Comparison of ENCODE assay signal across 18 cellular contexts in the genomic region with DNA sequence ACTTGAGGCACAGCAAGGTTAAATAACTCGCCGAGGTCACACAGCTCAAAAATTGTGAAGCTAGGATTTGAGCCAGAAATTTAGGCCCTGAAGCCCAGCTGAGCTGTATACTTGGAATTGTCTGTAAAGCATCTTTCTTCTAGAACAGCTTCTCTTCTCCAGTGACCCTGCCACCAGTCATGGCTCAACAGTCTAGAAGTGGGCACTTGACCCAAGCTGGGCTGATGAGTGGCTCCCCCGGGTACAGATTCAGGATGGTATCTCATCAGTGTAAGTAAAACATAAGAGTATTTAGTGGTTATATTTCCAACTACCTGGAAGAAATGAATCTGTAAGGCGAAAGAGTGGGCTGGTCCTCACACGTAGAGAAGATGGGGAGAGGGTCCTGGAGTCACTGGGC.
"Had no signal": no experiment of that assay in that cellular context is flagged by ENCODE, and none has a peak within 500 bp of the region (broad histone marks: within the 10 kb centered on the region; RNA-seq: fewer than 3 reads in every experiment).

No MANE protein-coding gene starts in this region.

- H3K36me3 ChIP-seq: colonic mucosa, esophagus muscularis mucosa, gastroesophageal sphincter, heart left ventricle, left lung, lower lobe of right lung had no signal

- H3K9me3 ChIP-seq: colonic mucosa, esophagus muscularis mucosa, gastroesophageal sphincter, heart left ventricle, left lung, lower lobe of right lung had no signal

- H3K4me3 ChIP-seq: colonic mucosa, esophagus muscularis mucosa, gastroesophageal sphincter, heart left ventricle, hepatocyte, left lung, lower lobe of right lung had no signal

- H3K27ac Mint-ChIP-seq: dendritic cell treated with granulocyte-macrophage colony-stimulating factor and Interleukin-4, amounts not matched to agents 40 ng/mL and 50 ng/mL, for 4 days; effector memory CD8-positive, alpha-beta T cell; immature natural killer cell; naive thymus-derived CD4-positive, alpha-beta T cell had no signal

- H3K27me3 ChIP-seq: colonic mucosa had no signal

- ATAC-seq: effector memory CD8-positive, alpha-beta T cell; foreskin keratinocyte; gastroesophageal sphincter; heart left ventricle; left cardiac atrium; left lung; left ventricle myocardium superior; lower lobe of right lung; naive thymus-derived CD4-positive, alpha-beta T cell had no signal

- DNase-seq: colonic mucosa; cortex of kidney; effector CD8-positive, alpha-beta T cell; effector memory CD8-positive, alpha-beta T cell; foreskin keratinocyte; heart left ventricle; immature natural killer cell; left cardiac atrium; left lung; left ventricle myocardium superior; lower lobe of right lung; mesendoderm; midbrain; naive thymus-derived CD4-positive, alpha-beta T cell had no signal

- H3K36me3 Mint-ChIP-seq: immature natural killer cell had no signal

- H3K4me1 ChIP-seq: colonic mucosa, esophagus muscularis mucosa, foreskin keratinocyte, gastroesophageal sphincter, heart left ventricle, left lung, lower lobe of right lung had no signal

- H3K27ac ChIP-seq: colonic mucosa, esophagus muscularis mucosa, foreskin keratinocyte, gastroesophageal sphincter, heart left ventricle, hepatocyte, left lung, lower lobe of right lung had no signal

- H3K4me1 Mint-ChIP-seq: immature natural killer cell; naive thymus-derived CD4-positive, alpha-beta T cell had no signal

- H3K4me3 Mint-ChIP-seq: dendritic cell treated with granulocyte-macrophage colony-stimulating factor and Interleukin-4, amounts not matched to agents 40 ng/mL and 50 ng/mL, for 4 days; effector memory CD8-positive, alpha-beta T cell; immature natural killer cell; naive thymus-derived CD4-positive, alpha-beta T cell had no signal

- H3K9me3 Mint-ChIP-seq: dendritic cell treated with granulocyte-macrophage colony-stimulating factor and Interleukin-4, amounts not matched to agents 40 ng/mL and 50 ng/mL, for 4 days; effector memory CD8-positive, alpha-beta T cell; immature natural killer cell had no signal
